ENCODE assay signal across 9 cellular contexts in the genomic region with DNA sequence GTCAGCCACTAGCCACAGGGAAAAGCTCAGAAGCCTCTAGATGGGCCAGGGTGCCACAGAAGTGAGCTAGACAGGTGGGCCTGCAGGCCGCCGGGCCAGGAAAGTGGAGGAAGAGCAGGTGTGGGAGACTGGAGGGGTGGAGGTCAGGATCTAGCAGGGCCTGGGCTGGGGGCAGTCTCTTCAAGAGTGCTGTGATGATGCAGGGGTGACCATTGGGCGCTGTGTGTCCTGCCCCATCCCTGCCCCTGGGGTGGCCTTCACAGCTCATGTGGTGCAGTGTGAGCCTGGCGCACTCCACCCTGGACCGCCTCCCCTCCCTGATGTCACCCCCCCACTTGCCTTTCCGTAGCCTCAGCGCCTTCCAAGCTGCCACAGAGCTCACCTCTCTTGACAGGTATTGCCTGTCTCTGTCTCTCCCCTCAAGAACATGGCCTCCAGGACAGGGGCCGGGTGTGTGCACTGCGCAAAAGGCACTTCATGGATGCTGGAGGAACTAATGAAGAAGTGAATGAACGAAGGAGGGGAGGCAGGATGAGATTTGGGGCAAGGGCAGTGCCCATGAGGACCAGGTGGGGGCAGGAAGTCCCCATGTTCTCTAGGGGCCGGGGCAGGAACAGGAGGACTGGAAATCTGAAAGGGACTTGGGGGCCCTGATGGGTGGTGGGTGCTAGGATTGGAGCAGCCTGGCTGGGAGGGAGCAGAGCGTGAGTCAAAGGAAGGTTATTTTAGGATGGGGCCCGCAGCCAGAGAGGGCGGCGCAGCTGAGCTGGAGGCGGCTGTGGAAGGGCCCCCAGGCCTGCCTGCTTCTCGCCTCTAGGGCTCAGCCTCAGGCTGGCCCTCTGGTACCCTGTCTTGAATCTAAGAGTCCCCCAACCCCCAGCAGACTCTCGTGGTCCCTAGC. TPM values are rescaled to one million over a fixed set of nuclear protein-coding genes. Genes with fewer than 3 reads are reported as not detected.
A peak's percentile ranks its signal among the peaks of the same experiment; 100 is the strongest.
DNase-seq lines count a peak whose midpoint lies in the region; ATAC-seq and TF ChIP-seq lines count a peak whose summit lies in the region.
"Had no signal": no experiment of that assay in that cellular context is flagged by ENCODE, and none has a peak within 500 bp of the region (broad histone marks: within the 10 kb centered on the region; RNA-seq: fewer than 3 reads in every experiment).

No MANE protein-coding gene starts in this region.

- H3K36me3 Mint-ChIP-seq in activated naive CD4-positive, alpha-beta T cell treated with anti-CD3 and anti-CD28 coated beads for 36 hours (ENCODE audit: low read depth): peaks cover 2% of the 10 kb centered on the region
- H3K36me3 Mint-ChIP-seq in activated naive CD4-positive, alpha-beta T cell treated with anti-CD3 and anti-CD28 coated beads, Interleukin-2, amount 50 U/mL, for 72 hours: no peaks in the 10 kb centered on the region

- H3K27ac Mint-ChIP-seq in activated naive CD4-positive, alpha-beta T cell treated with anti-CD3 and anti-CD28 coated beads for 36 hours: peak overlapping the region; percentile 0
- peak overlapping the region in 1 of 2 donors; percentile 49 for H3K27ac Mint-ChIP-seq in activated naive CD4-positive, alpha-beta T cell treated with anti-CD3 and anti-CD28 coated beads, Interleukin-2, amount 50 U/mL, for 72 hours

- no peak for DNase-seq in activated naive CD4-positive, alpha-beta T cell treated with anti-CD3 and anti-CD28 coated beads for 36 hours
- no peak for DNase-seq in activated naive CD4-positive, alpha-beta T cell treated with anti-CD3 and anti-CD28 coated beads, Interleukin-2, amount 50 U/mL, for 72 hours (ENCODE audit: low spot score in 2 of 2)
- DNase-seq in astrocyte of the spinal cord (ENCODE audit: low read depth, low spot score): peak; percentile 53
- DNase-seq in left lung: peak in 1 of 2 donors; percentile 70
- peak; percentile 76 to 82 for DNase-seq in uterus
- DNase-seq in SKM-1 treated with dmso at 0.1 percent for 144 hours (lab: John Stamatoyannopoulos, UW; ENCODE audit: unreplicated experiment): no peak

- TF ChIP-seq CTCF in astrocyte of the spinal cord (IDR thresholded peaks at IDR 0.05; ENCODE audit: low read depth, low read length): peak; percentile 2
- TF ChIP-seq CTCF in left lung (IDR thresholded peaks at IDR 0.05): no peak
- TF ChIP-seq CTCF in uterus (IDR thresholded peaks at IDR 0.05): peak in 2 of 4 experiments; percentile 28 to 29

- peaks cover 38% of the 10 kb centered on the region for H3K4me1 Mint-ChIP-seq in activated naive CD4-positive, alpha-beta T cell treated with anti-CD3 and anti-CD28 coated beads for 36 hours (ENCODE audit: low read depth)

- TF ChIP-seq POLR2A in uterus (IDR thresholded peaks at IDR 0.05): no peak

- in situ Hi-C loops in astrocyte of the spinal cord (cut with HindIII; ENCODE audit: low sequenced_read_pairs): no loop called here

- H3K36me3 ChIP-seq in left lung (peaks cover 0 to 9% of the 10 kb centered on the region in 2 donors), uterus (no peaks in the 10 kb centered on the region)

- H3K4me3 ChIP-seq in astrocyte of the spinal cord (ENCODE audit: low read depth, low read length) (no peak overlapping the region), left lung (no peak overlapping the region), uterus (no peak overlapping the region)

- ATAC-seq in activated naive CD4-positive, alpha-beta T cell treated with anti-CD3 and anti-CD28 coated beads, Interleukin-2, amount 50 U/mL, for 72 hours: no peak
- peak; percentile 1 for ATAC-seq in left lung
- ATAC-seq in HG02973 (IDR thresholded peaks at IDR 0.05; ENCODE audit: unreplicated experiment): no peak
- no peak for ATAC-seq in HG02763 (IDR thresholded peaks at IDR 0.05; ENCODE audit: unreplicated experiment)

- H3K9me3 Mint-ChIP-seq in activated naive CD4-positive, alpha-beta T cell treated with anti-CD3 and anti-CD28 coated beads for 36 hours: no peaks in the 10 kb centered on the region
- H3K9me3 Mint-ChIP-seq in activated naive CD4-positive, alpha-beta T cell treated with anti-CD3 and anti-CD28 coated beads, Interleukin-2, amount 50 U/mL, for 72 hours: no peaks in the 10 kb centered on the region

- H3K27me3 Mint-ChIP-seq in activated naive CD4-positive, alpha-beta T cell treated with anti-CD3 and anti-CD28 coated beads for 36 hours (ENCODE audit: low read depth): no peaks in the 10 kb centered on the region

- peaks cover 9 to 56% of the 10 kb centered on the region in 2 donors for H3K4me1 ChIP-seq in left lung
- H3K4me1 ChIP-seq in uterus: peaks cover 0 to 32% of the 10 kb centered on the region in 2 donors

- H3K4me3 Mint-ChIP-seq in activated naive CD4-positive, alpha-beta T cell treated with anti-CD3 and anti-CD28 coated beads for 36 hours: no peak overlapping the region

- intact Hi-C loops in activated naive CD4-positive, alpha-beta T cell treated with anti-CD3 and anti-CD28 coated beads for 36 hours (cut with micrococcal nuclease): no loop called here
- intact Hi-C loops in left lung (cut with DNase I): no loop called here
- intact Hi-C loops in uterus (cut with DNase I; ENCODE audit: low total_unique reads): no loop called here

- H3K27me3 ChIP-seq in left lung (peaks cover 0 to 14% of the 10 kb centered on the region in 2 donors), uterus (no peaks in the 10 kb centered on the region)

- H3K9me3 ChIP-seq in left lung (no peaks in the 10 kb centered on the region), uterus (no peaks in the 10 kb centered on the region)

- H3K27ac ChIP-seq in left lung (peak overlapping the region; percentile 19 to 48), uterus (peak overlapping the region; percentile 80 to 86)

- CTCF ChIA-PET in activated naive CD4-positive, alpha-beta T cell treated with anti-CD3 and anti-CD28 coated beads for 36 hours (lab: Charles Lee): interaction anchor here (0.6 kb wide), 2 partner anchors 15 to 245 kb away, joined by 3 read pairs; no protein-coding TSS in a partner anchor

RNA-seq across cellular contexts. Expression of a gene that starts 6.6 kb away (rescaled TPM):
- total RNA-seq in activated naive CD4-positive, alpha-beta T cell treated with anti-CD3 and anti-CD28 coated beads for 36 hours: 10 to 100 TPM; 62.6 to 71.4 TPM
- 100 to 1,000 TPM in 1 of 2 donors, 10 to 100 TPM in 1; 31.7 to 102 TPM for total RNA-seq in activated naive CD4-positive, alpha-beta T cell treated with anti-CD3 and anti-CD28 coated beads, Interleukin-2, amount 50 U/mL, for 72 hours
- total RNA-seq in left lung (10 to 100 TPM; 49.8 to 79.9 TPM), uterus (100 to 1,000 TPM in 1 of 4 donors, 10 to 100 TPM in 3; 23.6 to 105 (median 54.8) TPM)

RNA-seq across cellular contexts. Expression of a gene that starts 12.2 kb away (rescaled TPM):
- total RNA-seq in activated naive CD4-positive, alpha-beta T cell treated with anti-CD3 and anti-CD28 coated beads for 36 hours: 10 to 100 TPM; 12.3 to 14.3 TPM
- total RNA-seq in activated naive CD4-positive, alpha-beta T cell treated with anti-CD3 and anti-CD28 coated beads, Interleukin-2, amount 50 U/mL, for 72 hours: 10 to 100 TPM; 19.7 to 30.8 TPM
- total RNA-seq in left lung (10 to 100 TPM; 22.8 to 43.9 TPM), uterus (100 to 1,000 TPM in 2 of 4 donors, 10 to 100 TPM in 2; 56.8 to 152 (median 106) TPM)

RNA-seq across cellular contexts. Expression of a gene that starts 28.3 kb away (rescaled TPM):
- total RNA-seq in activated naive CD4-positive, alpha-beta T cell treated with anti-CD3 and anti-CD28 coated beads for 36 hours: not detected
- not detected for total RNA-seq in activated naive CD4-positive, alpha-beta T cell treated with anti-CD3 and anti-CD28 coated beads, Interleukin-2, amount 50 U/mL, for 72 hours
- total RNA-seq in left lung: 10 to 100 TPM; 14.4 to 53.7 TPM
- 1 to 10 TPM in 2 of 4 donors, under 1 TPM in 1, not detected in 1; 0.51 to 2.3 (median 1.9) TPM for total RNA-seq in uterus
- total RNA-seq: T-helper 2 cell treated with Interferon-gamma antibody and Interleukin-4, amounts not matched to agents 100 ng/mL and 5 ng/mL, for 36 hours had no signal

RNA-seq across cellular contexts. Expression of a gene that starts 39.8 kb away (rescaled TPM):
- total RNA-seq in activated naive CD4-positive, alpha-beta T cell treated with anti-CD3 and anti-CD28 coated beads for 36 hours: under 1 TPM in 1 of 2 experiments, not detected in 1; 0.20 TPM
- 1 to 10 TPM in 1 of 2 donors, under 1 TPM in 1; 0.29 to 1.4 TPM for total RNA-seq in activated naive CD4-positive, alpha-beta T cell treated with anti-CD3 and anti-CD28 coated beads, Interleukin-2, amount 50 U/mL, for 72 hours
- 100 to 1,000 TPM in 1 of 2 donors, 10 to 100 TPM in 1; 99.0 to 180 TPM for total RNA-seq in left lung
- 10 to 100 TPM in 1 of 4 donors, 1 to 10 TPM in 1, under 1 TPM in 2; 0.41 to 13.1 (median 1.6) TPM for total RNA-seq in uterus
- total RNA-seq: T-helper 2 cell treated with Interferon-gamma antibody and Interleukin-4, amounts not matched to agents 100 ng/mL and 5 ng/mL, for 36 hours had no signal

Comparison
In these comparisons a context has a peak if more than half of its experiments do, and no peak if none do; other contexts are left out.
1. DNase-seq: peak in astrocyte of the spinal cord (single experiment) and uterus (2 of 2); none in activated naive CD4-positive, alpha-beta T cell treated with anti-CD3 and anti-CD28 coated beads for 36 hours (single experiment), activated naive CD4-positive, alpha-beta T cell treated with anti-CD3 and anti-CD28 coated beads, Interleukin-2, amount 50 U/mL, for 72 hours (0 of 2) and SKM-1 treated with dmso at 0.1 percent for 144 hours (single experiment).
2. RNA of a gene that starts 28.3 kb away (total RNA-seq): 14.4 to 53.7 TPM in left lung; 0.51 to 2.3 TPM in uterus, not detected in activated naive CD4-positive, alpha-beta T cell treated with anti-CD3 and anti-CD28 coated beads for 36 hours and not detected in activated naive CD4-positive, alpha-beta T cell treated with anti-CD3 and anti-CD28 coated beads, Interleukin-2, amount 50 U/mL, for 72 hours; every median in the first group is over 4 times any median in the second.